10 cellular contexts compared by ENCODE assay signal in the genomic region with DNA sequence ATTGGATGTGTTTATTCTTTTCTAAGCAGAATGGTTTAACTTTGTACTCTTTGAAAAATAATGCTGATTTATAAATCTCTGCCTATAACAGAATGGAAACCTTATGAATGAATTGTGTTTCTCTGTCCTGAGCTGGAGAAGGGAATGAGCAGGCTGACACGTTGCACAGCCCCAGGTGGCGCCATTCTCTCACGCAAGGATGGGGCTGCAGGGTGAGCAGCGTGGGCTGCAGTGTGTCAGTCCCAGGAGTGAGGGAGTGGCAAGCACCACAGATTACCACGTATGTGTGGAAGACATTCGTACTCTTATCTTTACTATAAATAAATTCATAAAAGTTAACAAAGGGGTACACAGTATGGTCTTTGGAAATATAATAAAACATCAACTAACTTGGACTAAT. TPM values are rescaled to one million over a fixed set of nuclear protein-coding genes. Genes with fewer than 3 reads are reported as not detected.
A peak's percentile ranks its signal among the peaks of the same experiment; 100 is the strongest.
DNase-seq lines count a peak whose midpoint lies in the region; ATAC-seq and TF ChIP-seq lines count a peak whose summit lies in the region.
"Had no signal": no experiment of that assay in that cellular context is flagged by ENCODE, and none has a peak within 500 bp of the region (broad histone marks: within the 10 kb centered on the region; RNA-seq: fewer than 3 reads in every experiment).

No MANE protein-coding gene starts in this region.

- no peaks in the 10 kb centered on the region for H3K4me1 Mint-ChIP-seq in activated naive CD8-positive, alpha-beta T cell treated with anti-CD3 and anti-CD28 coated beads, Interleukin-2, amount 50 U/mL, for 24 hours
- H3K4me1 Mint-ChIP-seq in immature natural killer cell: peaks cover 4 to 6% of the 10 kb centered on the region in 2 donors
- H3K4me1 Mint-ChIP-seq in activated T-cell treated with anti-CD3 and anti-CD28 coated beads, Interleukin-2, amount 50 U/mL, for 4 hours (ENCODE audit: low read depth): no peaks in the 10 kb centered on the region

- no peak overlapping the region for H3K4me3 ChIP-seq in AG04449 (ENCODE audit: low read depth, low read length)
- H3K4me3 ChIP-seq: thoracic aorta had no signal

- ATAC-seq in activated naive CD8-positive, alpha-beta T cell treated with anti-CD3 and anti-CD28 coated beads, Interleukin-2, amount 50 U/mL, for 24 hours: peak; percentile 57
- no peak for ATAC-seq in activated T-cell treated with anti-CD3 and anti-CD28 coated beads, Interleukin-2, amount 50 U/mL, for 4 hours

- DNase-seq in AG04449 (ENCODE audit: low read depth, low spot score) (no peak), NCI-H2081 treated with DMSO at 0.1 percent for 48 hours (lab: John Stamatoyannopoulos, UW) (peak; percentile 35), immature natural killer cell (peak; percentile 7 to 28 (median 19)), HuH-7.5 (ENCODE audit: low spot score) (no peak)
- DNase-seq in activated naive CD8-positive, alpha-beta T cell treated with anti-CD3 and anti-CD28 coated beads, Interleukin-2, amount 50 U/mL, for 24 hours: peak; percentile 40
- DNase-seq in stimulated activated CD4-positive, alpha-beta T cell treated with anti-CD3 and anti-CD28 coated beads, Interleukin-4, amount 100 ng/mL, for 48 hours (ENCODE audit: low read depth in 2 of 2): peak; percentile 4 to 19
- DNase-seq in activated T-cell treated with anti-CD3 and anti-CD28 coated beads, Interleukin-2, amount 50 U/mL, for 4 hours: no peak

- H3K4me3 Mint-ChIP-seq in activated naive CD8-positive, alpha-beta T cell treated with anti-CD3 and anti-CD28 coated beads, Interleukin-2, amount 50 U/mL, for 24 hours: no peak overlapping the region
- H3K4me3 Mint-ChIP-seq in immature natural killer cell: no peak overlapping the region
- H3K4me3 Mint-ChIP-seq in activated T-cell treated with anti-CD3 and anti-CD28 coated beads, Interleukin-2, amount 50 U/mL, for 4 hours: no peak overlapping the region
- H3K4me3 Mint-ChIP-seq: dendritic cell treated with granulocyte-macrophage colony-stimulating factor and Interleukin-4, amounts not matched to agents 40 ng/mL and 50 ng/mL, for 4 days had no signal

- peaks cover 15% of the 10 kb centered on the region for H3K36me3 Mint-ChIP-seq in activated naive CD8-positive, alpha-beta T cell treated with anti-CD3 and anti-CD28 coated beads, Interleukin-2, amount 50 U/mL, for 24 hours (ENCODE audit: low read depth)
- H3K36me3 Mint-ChIP-seq in immature natural killer cell: peaks cover 11 to 20% (median 19%) of the 10 kb centered on the region in 3 donors
- H3K36me3 Mint-ChIP-seq in activated T-cell treated with anti-CD3 and anti-CD28 coated beads, Interleukin-2, amount 50 U/mL, for 4 hours (ENCODE audit: insufficient read depth): peaks cover 26% of the 10 kb centered on the region

- H3K9me3 Mint-ChIP-seq in activated naive CD8-positive, alpha-beta T cell treated with anti-CD3 and anti-CD28 coated beads, Interleukin-2, amount 50 U/mL, for 24 hours: no peaks in the 10 kb centered on the region
- H3K9me3 Mint-ChIP-seq in immature natural killer cell: no peaks in the 10 kb centered on the region
- H3K9me3 Mint-ChIP-seq in activated T-cell treated with anti-CD3 and anti-CD28 coated beads, Interleukin-2, amount 50 U/mL, for 4 hours: no peaks in the 10 kb centered on the region
- H3K9me3 Mint-ChIP-seq: dendritic cell treated with granulocyte-macrophage colony-stimulating factor and Interleukin-4, amounts not matched to agents 40 ng/mL and 50 ng/mL, for 4 days had no signal

- H3K27ac Mint-ChIP-seq in activated naive CD8-positive, alpha-beta T cell treated with anti-CD3 and anti-CD28 coated beads, Interleukin-2, amount 50 U/mL, for 24 hours: no peak overlapping the region
- no peak overlapping the region for H3K27ac Mint-ChIP-seq in immature natural killer cell
- H3K27ac Mint-ChIP-seq: dendritic cell treated with granulocyte-macrophage colony-stimulating factor and Interleukin-4, amounts not matched to agents 40 ng/mL and 50 ng/mL, for 4 days had no signal

- POLR2A ChIA-PET in AG04449 (lab: Yijun Ruan, JAX): no interaction called here

- TF ChIP-seq CTCF in AG04449 (IDR thresholded peaks at IDR 0.05; ENCODE audit: insufficient read depth, low read length, missing control alignments) (peak; percentile 49), GM12874 (IDR thresholded peaks at IDR 0.05; ENCODE audit: insufficient read depth, low read depth, low read length) (peak; percentile 37; the same call in 1 of the 2 replicates)

- H3K27me3 Mint-ChIP-seq in activated naive CD8-positive, alpha-beta T cell treated with anti-CD3 and anti-CD28 coated beads, Interleukin-2, amount 50 U/mL, for 24 hours: no peaks in the 10 kb centered on the region
- H3K27me3 Mint-ChIP-seq in immature natural killer cell (ENCODE audit: low read depth in 3 of 3): no peaks in the 10 kb centered on the region
- no peaks in the 10 kb centered on the region for H3K27me3 Mint-ChIP-seq in activated T-cell treated with anti-CD3 and anti-CD28 coated beads, Interleukin-2, amount 50 U/mL, for 4 hours (ENCODE audit: low read depth)
- H3K27me3 Mint-ChIP-seq: dendritic cell treated with granulocyte-macrophage colony-stimulating factor and Interleukin-4, amounts not matched to agents 40 ng/mL and 50 ng/mL, for 4 days had no signal

- CTCF ChIA-PET in AG04449 (lab: Yijun Ruan, JAX): interaction anchor here (1.0 to 2.9 kb wide), 3 partner anchors 27 to 767 kb away, joined by 6 to 7 read pairs (median 7); no protein-coding TSS in a partner anchor

RNA-seq across cellular contexts. Expression of gene FDX1, which starts 33.4 kb away (rescaled TPM):
- polyA plus RNA-seq in immature natural killer cell: 10 to 100 TPM; 15.2 to 18.1 (median 16.6) TPM
- total RNA-seq in activated T-cell treated with anti-CD3 and anti-CD28 coated beads, Interleukin-2, amount 50 U/mL, for 4 hours: 10 to 100 TPM; 16.0 to 17.1 (median 16.0) TPM

Comparison
In these comparisons a context has a peak if more than half of its experiments do, and no peak if none do; other contexts are left out.
1. DNase-seq: peak in NCI-H2081 treated with DMSO at 0.1 percent for 48 hours (single experiment), activated naive CD8-positive, alpha-beta T cell treated with anti-CD3 and anti-CD28 coated beads, Interleukin-2, amount 50 U/mL, for 24 hours (single experiment), immature natural killer cell (3 of 3) and stimulated activated CD4-positive, alpha-beta T cell treated with anti-CD3 and anti-CD28 coated beads, Interleukin-4, amount 100 ng/mL, for 48 hours (2 of 2); none in AG04449 (single experiment), HuH-7.5 (single experiment) and activated T-cell treated with anti-CD3 and anti-CD28 coated beads, Interleukin-2, amount 50 U/mL, for 4 hours (single experiment).